In the genomic region with DNA sequence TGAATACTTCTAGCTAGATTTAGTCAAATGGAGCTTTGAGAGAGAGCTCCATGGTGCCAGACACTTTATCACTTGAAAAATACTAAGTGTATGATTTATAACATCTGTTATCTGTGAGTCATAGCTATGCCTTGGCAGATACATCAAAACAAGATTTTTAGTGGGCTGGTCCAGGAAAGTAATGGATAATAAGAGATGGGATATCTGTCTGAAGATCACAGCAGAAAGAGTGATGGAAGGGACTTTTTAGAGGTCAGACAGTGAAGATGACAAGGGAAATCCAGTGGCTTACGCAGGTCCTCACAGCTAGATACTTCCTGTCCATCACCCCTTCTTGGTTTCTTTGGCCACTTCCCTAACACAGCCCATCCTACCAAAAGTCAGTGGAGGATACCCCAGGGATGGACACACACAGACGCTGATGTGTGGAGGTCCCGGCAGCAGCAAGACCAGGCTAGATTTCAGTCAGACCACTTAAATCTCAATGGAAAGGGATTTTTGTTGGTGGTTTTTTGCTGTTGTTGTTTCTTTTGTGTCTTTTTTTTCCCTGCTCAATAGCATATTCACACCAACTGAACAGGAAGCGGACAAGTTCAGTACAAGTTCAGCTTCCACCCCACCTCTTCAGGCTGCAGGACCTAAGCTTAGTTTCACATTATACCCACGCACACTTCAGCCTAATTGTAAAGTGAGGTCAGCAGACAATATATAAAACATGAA, we compare ENCODE assay signal across 12 cellular contexts.
A peak's percentile ranks its signal among the peaks of the same experiment; 100 is the strongest.
DNase-seq lines count a peak whose midpoint lies in the region; ATAC-seq lines count a peak whose summit lies in the region.
"Had no signal": no experiment of that assay in that cellular context is flagged by ENCODE, and none has a peak within 500 bp of the region (broad histone marks: within the 10 kb centered on the region; RNA-seq: fewer than 3 reads in every experiment).

No MANE protein-coding gene starts in this region.

- intact Hi-C loops in left ventricle myocardium superior (cut with micrococcal nuclease) (no loop called here), Right ventricle myocardium superior (cut with DNase I) (no loop called here)

- DNase-seq in left ventricle myocardium superior (no peak), Right ventricle myocardium superior (no peak), astrocyte of the hippocampus (ENCODE audit: low read depth, low spot score) (peak; percentile 42), glomerular endothelial cell (ENCODE audit: extremely low read depth, low read depth, low spot score) (peak; percentile 42), superior temporal gyrus (ENCODE audit: extremely low spot score) (peak; percentile 63), GM03348 (ENCODE audit: low spot score) (no peak)
- no peak for DNase-seq in activated CD8-positive, alpha-beta memory T cell treated with anti-CD3 and anti-CD28 coated beads for 24 hours
- DNase-seq: activated naive CD4-positive, alpha-beta T cell treated with anti-CD3 and anti-CD28 coated beads, Interleukin-2, amount 50 U/mL, for 16 hours; effector memory CD4-positive, alpha-beta T cell; GDM1; spleen had no signal

- ATAC-seq in left ventricle myocardium superior (peak; percentile 40), Right ventricle myocardium superior (ENCODE audit: poor library complexity) (no peak), HG02759 (IDR thresholded peaks at IDR 0.05; ENCODE audit: unreplicated experiment) (no peak)

Comparison
In these comparisons a context has a peak if more than half of its experiments do, and no peak if none do; other contexts are left out.
1. DNase-seq: peak in astrocyte of the hippocampus (single experiment), glomerular endothelial cell (single experiment) and superior temporal gyrus (single experiment); none in left ventricle myocardium superior (single experiment), Right ventricle myocardium superior (single experiment), activated CD8-positive, alpha-beta memory T cell treated with anti-CD3 and anti-CD28 coated beads for 24 hours (single experiment) and GM03348 (single experiment).